ENCODE assay signal across 1 cellular context in the genomic region with DNA sequence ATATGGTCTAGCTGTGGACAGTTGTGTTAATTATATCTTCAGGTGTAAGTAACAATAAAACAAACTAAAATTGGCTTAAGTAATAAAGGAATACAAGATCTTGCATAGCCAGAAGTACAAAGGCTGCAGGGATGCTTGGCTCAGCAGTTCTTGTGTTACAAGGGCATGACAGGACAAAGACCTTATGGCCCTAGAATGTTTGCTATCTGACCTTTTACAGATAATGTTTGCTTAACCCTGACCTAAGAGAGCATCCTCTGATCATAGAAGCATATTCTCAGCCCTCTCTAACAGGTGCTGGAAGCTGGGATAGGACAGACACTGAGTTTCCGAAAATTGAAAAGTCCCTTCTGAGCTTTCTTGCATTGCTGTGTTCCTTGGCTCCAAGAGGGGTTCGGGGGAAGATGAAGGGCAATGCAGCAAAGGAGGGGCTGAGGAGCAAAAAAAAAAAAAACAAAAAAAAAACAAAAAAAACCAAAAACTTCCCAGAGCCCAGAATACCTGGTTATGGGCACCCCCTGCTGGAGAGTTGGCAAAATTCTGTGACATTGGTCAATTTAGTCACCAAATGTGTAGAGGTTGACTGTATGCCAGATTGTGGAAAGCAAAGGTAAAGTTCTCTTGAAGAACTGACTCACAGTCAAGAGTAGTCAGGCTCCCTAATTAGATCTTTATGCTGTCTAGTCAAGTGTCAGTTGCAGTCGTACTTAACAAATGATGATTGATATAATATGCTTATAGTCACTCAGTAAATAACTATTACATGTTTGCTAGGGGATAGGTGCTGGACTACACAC.
TF ChIP-seq lines count a peak whose summit lies in the region.

No MANE protein-coding gene starts in this region.

TF ChIP-seq in HepG2, 621 proteins besides CTCF, POLR2A, EP300 and RAD21 (continued from another document and continues in another):
- no peak for TF ChIP-seq HDAC1 (CRISPR knock-in tag; IDR thresholded peaks at IDR 0.05)
- TF ChIP-seq, protein P1, sequence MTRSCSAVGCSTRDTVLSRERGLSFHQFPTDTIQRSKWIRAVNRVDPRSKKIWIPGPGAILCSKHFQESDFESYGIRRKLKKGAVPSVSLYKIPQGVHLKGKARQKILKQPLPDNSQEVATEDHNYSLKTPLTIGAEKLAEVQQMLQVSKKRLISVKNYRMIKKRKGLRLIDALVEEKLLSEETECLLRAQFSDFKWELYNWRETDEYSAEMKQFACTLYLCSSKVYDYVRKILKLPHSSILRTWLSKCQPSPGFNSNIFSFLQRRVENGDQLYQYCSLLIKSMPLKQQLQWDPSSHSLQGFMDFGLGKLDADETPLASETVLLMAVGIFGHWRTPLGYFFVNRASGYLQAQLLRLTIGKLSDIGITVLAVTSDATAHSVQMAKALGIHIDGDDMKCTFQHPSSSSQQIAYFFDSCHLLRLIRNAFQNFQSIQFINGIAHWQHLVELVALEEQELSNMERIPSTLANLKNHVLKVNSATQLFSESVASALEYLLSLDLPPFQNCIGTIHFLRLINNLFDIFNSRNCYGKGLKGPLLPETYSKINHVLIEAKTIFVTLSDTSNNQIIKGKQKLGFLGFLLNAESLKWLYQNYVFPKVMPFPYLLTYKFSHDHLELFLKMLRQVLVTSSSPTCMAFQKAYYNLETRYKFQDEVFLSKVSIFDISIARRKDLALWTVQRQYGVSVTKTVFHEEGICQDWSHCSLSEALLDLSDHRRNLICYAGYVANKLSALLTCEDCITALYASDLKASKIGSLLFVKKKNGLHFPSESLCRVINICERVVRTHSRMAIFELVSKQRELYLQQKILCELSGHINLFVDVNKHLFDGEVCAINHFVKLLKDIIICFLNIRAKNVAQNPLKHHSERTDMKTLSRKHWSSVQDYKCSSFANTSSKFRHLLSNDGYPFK (CRISPR knock-in tag; IDR thresholded peaks at IDR 0.05; ENCODE audit: borderline replicate concordance) = no peak
- no peak for TF ChIP-seq ZNF543 (CRISPR knock-in tag; IDR thresholded peaks at IDR 0.05)
- TF ChIP-seq, protein P2, sequence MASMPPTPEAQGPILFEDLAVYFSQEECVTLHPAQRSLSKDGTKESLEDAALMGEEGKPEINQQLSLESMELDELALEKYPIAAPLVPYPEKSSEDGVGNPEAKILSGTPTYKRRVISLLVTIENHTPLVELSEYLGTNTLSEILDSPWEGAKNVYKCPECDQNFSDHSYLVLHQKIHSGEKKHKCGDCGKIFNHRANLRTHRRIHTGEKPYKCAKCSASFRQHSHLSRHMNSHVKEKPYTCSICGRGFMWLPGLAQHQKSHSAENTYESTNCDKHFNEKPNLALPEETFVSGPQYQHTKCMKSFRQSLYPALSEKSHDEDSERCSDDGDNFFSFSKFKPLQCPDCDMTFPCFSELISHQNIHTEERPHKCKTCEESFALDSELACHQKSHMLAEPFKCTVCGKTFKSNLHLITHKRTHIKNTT (CRISPR knock-in tag; IDR thresholded peaks at IDR 0.05) = no peak
- TF ChIP-seq, protein P3, sequence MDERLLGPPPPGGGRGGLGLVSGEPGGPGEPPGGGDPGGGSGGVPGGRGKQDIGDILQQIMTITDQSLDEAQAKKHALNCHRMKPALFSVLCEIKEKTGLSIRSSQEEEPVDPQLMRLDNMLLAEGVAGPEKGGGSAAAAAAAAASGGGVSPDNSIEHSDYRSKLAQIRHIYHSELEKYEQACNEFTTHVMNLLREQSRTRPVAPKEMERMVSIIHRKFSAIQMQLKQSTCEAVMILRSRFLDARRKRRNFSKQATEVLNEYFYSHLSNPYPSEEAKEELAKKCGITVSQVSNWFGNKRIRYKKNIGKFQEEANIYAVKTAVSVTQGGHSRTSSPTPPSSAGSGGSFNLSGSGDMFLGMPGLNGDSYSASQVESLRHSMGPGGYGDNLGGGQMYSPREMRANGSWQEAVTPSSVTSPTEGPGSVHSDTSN (CRISPR knock-in tag; IDR thresholded peaks at IDR 0.05) = no peak
- TF ChIP-seq, protein P4, sequence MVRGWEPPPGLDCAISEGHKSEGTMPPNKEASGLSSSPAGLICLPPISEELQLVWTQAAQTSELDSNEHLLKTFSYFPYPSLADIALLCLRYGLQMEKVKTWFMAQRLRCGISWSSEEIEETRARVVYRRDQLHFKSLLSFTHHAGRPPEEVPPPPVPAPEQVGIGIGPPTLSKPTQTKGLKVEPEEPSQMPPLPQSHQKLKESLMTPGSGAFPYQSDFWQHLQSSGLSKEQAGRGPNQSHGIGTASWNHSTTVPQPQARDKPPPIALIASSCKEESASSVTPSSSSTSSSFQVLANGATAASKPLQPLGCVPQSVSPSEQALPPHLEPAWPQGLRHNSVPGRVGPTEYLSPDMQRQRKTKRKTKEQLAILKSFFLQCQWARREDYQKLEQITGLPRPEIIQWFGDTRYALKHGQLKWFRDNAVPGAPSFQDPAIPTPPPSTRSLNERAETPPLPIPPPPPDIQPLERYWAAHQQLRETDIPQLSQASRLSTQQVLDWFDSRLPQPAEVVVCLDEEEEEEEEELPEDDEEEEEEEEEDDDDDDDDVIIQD (CRISPR knock-in tag; IDR thresholded peaks at IDR 0.05; ENCODE audit: low read depth) = peak; percentile 53; the same call in 1 of the 2 replicates
- TF ChIP-seq MIER2 (CRISPR knock-in tag; IDR thresholded peaks at IDR 0.05) = no peak
- no peak for TF ChIP-seq FOXK2 (IDR thresholded peaks at IDR 0.05)
- TF ChIP-seq, protein P5, sequence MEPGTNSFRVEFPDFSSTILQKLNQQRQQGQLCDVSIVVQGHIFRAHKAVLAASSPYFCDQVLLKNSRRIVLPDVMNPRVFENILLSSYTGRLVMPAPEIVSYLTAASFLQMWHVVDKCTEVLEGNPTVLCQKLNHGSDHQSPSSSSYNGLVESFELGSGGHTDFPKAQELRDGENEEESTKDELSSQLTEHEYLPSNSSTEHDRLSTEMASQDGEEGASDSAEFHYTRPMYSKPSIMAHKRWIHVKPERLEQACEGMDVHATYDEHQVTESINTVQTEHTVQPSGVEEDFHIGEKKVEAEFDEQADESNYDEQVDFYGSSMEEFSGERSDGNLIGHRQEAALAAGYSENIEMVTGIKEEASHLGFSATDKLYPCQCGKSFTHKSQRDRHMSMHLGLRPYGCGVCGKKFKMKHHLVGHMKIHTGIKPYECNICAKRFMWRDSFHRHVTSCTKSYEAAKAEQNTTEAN (CRISPR knock-in tag; conservative IDR thresholded peaks at IDR 0.05) = no peak
- no peak for TF ChIP-seq HCFC1 (IDR thresholded peaks at IDR 0.05; ENCODE audit: low read depth, low read length)
- no peak for TF ChIP-seq ZNF205 (CRISPR knock-in tag; IDR thresholded peaks at IDR 0.05)
- TF ChIP-seq CBX2 (IDR thresholded peaks at IDR 0.05; ENCODE audit: low read depth, low read length) = no peak
- no peak for TF ChIP-seq CBX2 (CRISPR knock-in tag; IDR thresholded peaks at IDR 0.05; ENCODE audit: low read depth)
- TF ChIP-seq ZNF3 (CRISPR knock-in tag; IDR thresholded peaks at IDR 0.05) = no peak
- no peak for TF ChIP-seq ZNF333 (CRISPR knock-in tag; IDR thresholded peaks at IDR 0.05; ENCODE audit: borderline replicate concordance)
- peak; percentile 94 for TF ChIP-seq MAFF (IDR thresholded peaks at IDR 0.05; ENCODE audit: low read depth, low read length)
- no peak for TF ChIP-seq ZC3H13 (CRISPR knock-in tag; IDR thresholded peaks at IDR 0.05)
- no peak for TF ChIP-seq FIP1L1 (IDR thresholded peaks at IDR 0.05; ENCODE audit: borderline replicate concordance, insufficient read depth, low read depth, low read length)
- TF ChIP-seq ZNF709 (CRISPR knock-in tag; IDR thresholded peaks at IDR 0.05) = no peak
- no peak for TF ChIP-seq ZNF7 (CRISPR knock-in tag; IDR thresholded peaks at IDR 0.05)
- TF ChIP-seq, protein P6, sequence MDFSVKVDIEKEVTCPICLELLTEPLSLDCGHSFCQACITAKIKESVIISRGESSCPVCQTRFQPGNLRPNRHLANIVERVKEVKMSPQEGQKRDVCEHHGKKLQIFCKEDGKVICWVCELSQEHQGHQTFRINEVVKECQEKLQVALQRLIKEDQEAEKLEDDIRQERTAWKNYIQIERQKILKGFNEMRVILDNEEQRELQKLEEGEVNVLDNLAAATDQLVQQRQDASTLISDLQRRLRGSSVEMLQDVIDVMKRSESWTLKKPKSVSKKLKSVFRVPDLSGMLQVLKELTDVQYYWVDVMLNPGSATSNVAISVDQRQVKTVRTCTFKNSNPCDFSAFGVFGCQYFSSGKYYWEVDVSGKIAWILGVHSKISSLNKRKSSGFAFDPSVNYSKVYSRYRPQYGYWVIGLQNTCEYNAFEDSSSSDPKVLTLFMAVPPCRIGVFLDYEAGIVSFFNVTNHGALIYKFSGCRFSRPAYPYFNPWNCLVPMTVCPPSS (IDR thresholded peaks at IDR 0.05) = no peak
- TF ChIP-seq, protein P7, sequence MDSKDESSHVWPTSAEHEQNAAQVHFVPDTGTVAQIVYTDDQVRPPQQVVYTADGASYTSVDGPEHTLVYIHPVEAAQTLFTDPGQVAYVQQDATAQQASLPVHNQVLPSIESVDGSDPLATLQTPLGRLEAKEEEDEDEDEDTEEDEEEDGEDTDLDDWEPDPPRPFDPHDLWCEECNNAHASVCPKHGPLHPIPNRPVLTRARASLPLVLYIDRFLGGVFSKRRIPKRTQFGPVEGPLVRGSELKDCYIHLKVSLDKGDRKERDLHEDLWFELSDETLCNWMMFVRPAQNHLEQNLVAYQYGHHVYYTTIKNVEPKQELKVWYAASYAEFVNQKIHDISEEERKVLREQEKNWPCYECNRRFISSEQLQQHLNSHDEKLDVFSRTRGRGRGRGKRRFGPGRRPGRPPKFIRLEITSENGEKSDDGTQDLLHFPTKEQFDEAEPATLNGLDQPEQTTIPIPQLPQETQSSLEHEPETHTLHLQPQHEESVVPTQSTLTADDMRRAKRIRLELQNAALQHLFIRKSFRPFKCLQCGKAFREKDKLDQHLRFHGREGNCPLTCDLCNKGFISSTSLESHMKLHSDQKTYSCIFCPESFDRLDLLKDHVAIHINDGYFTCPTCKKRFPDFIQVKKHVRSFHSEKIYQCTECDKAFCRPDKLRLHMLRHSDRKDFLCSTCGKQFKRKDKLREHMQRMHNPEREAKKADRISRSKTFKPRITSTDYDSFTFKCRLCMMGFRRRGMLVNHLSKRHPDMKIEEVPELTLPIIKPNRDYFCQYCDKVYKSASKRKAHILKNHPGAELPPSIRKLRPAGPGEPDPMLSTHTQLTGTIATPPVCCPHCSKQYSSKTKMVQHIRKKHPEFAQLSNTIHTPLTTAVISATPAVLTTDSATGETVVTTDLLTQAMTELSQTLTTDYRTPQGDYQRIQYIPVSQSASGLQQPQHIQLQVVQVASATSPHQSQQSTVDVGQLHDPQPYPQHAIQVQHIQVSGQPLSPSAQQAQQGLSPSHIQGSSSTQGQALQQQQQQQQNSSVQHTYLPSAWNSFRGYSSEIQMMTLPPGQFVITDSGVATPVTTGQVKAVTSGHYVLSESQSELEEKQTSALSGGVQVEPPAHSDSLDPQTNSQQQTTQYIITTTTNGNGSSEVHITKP (CRISPR knock-in tag; IDR thresholded peaks at IDR 0.05; ENCODE audit: low read depth) = no peak
- peak; percentile 50; the same call in 1 of the 2 replicates for TF ChIP-seq GATAD2A (CRISPR knock-in tag; IDR thresholded peaks at IDR 0.05)
- no peak for TF ChIP-seq MIXL1 (CRISPR knock-in tag; IDR thresholded peaks at IDR 0.05)
- TF ChIP-seq, protein P8, sequence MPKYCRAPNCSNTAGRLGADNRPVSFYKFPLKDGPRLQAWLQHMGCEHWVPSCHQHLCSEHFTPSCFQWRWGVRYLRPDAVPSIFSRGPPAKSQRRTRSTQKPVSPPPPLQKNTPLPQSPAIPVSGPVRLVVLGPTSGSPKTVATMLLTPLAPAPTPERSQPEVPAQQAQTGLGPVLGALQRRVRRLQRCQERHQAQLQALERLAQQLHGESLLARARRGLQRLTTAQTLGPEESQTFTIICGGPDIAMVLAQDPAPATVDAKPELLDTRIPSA (CRISPR knock-in tag; IDR thresholded peaks at IDR 0.05; ENCODE audit: borderline replicate concordance) = no peak
- TF ChIP-seq ETV5 (CRISPR knock-in tag; IDR thresholded peaks at IDR 0.05; ENCODE audit: borderline replicate concordance) = no peak
- no peak for TF ChIP-seq ZNF564 (CRISPR knock-in tag; IDR thresholded peaks at IDR 0.05)
- no peak for TF ChIP-seq GTF2F1 (IDR thresholded peaks at IDR 0.05; ENCODE audit: low read length)
- TF ChIP-seq ZNF558 (CRISPR knock-in tag; IDR thresholded peaks at IDR 0.05; ENCODE audit: borderline replicate concordance) = no peak
- TF ChIP-seq IRX3 (CRISPR knock-in tag; IDR thresholded peaks at IDR 0.05; ENCODE audit: borderline replicate concordance, low read depth) = no peak
- no peak for TF ChIP-seq PRMT3 (CRISPR knock-in tag; IDR thresholded peaks at IDR 0.05; ENCODE audit: borderline replicate concordance, low read depth)
- TF ChIP-seq, protein P9, sequence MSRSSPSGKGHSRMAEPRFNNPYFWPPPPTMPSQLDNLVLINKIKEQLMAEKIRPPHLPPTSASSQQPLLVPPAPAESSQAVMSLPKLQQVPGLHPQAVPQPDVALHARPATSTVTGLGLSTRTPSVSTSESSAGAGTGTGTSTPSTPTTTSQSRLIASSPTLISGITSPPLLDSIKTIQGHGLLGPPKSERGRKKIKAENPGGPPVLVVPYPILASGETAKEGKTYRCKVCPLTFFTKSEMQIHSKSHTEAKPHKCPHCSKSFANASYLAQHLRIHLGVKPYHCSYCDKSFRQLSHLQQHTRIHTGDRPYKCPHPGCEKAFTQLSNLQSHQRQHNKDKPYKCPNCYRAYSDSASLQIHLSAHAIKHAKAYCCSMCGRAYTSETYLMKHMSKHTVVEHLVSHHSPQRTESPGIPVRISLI (CRISPR knock-in tag; IDR thresholded peaks at IDR 0.05; ENCODE audit: borderline replicate concordance) = peak; percentile 64; the same call in 1 of the 2 replicates
- TF ChIP-seq AGO1 (IDR thresholded peaks at IDR 0.05; ENCODE audit: low read depth, low read length, poor library complexity, severe bottlenecking) = no peak
- peak; percentile 76 for TF ChIP-seq SOX5 (CRISPR knock-in tag; IDR thresholded peaks at IDR 0.05; ENCODE audit: borderline replicate concordance)
- no peak for TF ChIP-seq ZFP36 (IDR thresholded peaks at IDR 0.05; ENCODE audit: borderline replicate concordance, low read depth, low read length, partially characterized antibody)
- TF ChIP-seq PHF21A (CRISPR knock-in tag; IDR thresholded peaks at IDR 0.05) = no peak
- TF ChIP-seq SOX6 (IDR thresholded peaks at IDR 0.05) = no peak
- peak; percentile 87 for TF ChIP-seq SOX6 (CRISPR knock-in tag; IDR thresholded peaks at IDR 0.05)
- TF ChIP-seq, protein P10, sequence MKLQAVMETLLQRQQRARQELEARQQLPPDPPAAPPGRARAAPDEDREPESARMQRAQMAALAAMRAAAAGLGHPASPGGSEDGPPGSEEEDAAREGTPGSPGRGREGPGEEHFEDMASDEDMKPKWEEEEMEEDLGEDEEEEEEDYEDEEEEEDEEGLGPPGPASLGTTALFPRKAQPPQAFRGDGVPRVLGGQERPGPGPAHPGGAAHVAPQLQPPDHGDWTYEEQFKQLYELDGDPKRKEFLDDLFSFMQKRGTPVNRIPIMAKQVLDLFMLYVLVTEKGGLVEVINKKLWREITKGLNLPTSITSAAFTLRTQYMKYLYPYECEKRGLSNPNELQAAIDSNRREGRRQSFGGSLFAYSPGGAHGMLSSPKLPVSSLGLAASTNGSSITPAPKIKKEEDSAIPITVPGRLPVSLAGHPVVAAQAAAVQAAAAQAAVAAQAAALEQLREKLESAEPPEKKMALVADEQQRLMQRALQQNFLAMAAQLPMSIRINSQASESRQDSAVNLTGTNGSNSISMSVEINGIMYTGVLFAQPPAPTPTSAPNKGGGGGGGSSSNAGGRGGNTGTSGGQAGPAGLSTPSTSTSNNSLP (IDR thresholded peaks at IDR 0.05; ENCODE audit: low read depth, low read length) = no peak; the same call in 1 of the 2 replicates
- TF ChIP-seq BHLHE40 (IDR thresholded peaks at IDR 0.05; ENCODE audit: low read length) = no peak
- no peak for TF ChIP-seq ZNF260 (CRISPR knock-in tag; IDR thresholded peaks at IDR 0.05; ENCODE audit: borderline replicate concordance, low read depth)
- no peak for TF ChIP-seq ZFP1 (CRISPR knock-in tag; IDR thresholded peaks at IDR 0.05)
- TF ChIP-seq SP4 (CRISPR knock-in tag; IDR thresholded peaks at IDR 0.05) = no peak
- no peak for TF ChIP-seq TCF12 (IDR thresholded peaks at IDR 0.05)
- no peak for TF ChIP-seq TCF12 (CRISPR knock-in tag; IDR thresholded peaks at IDR 0.05)
- peak; percentile 91 for TF ChIP-seq TEAD3 (CRISPR knock-in tag; optimal IDR thresholded peaks at IDR 0.05; ENCODE audit: borderline replicate concordance)
